ENCODE assay signal across 25 cellular contexts in genomic region chr7:24713039-24713793, GRCh38. TPM values are rescaled to one million over a fixed set of nuclear protein-coding genes. Genes with fewer than 3 reads are reported as not detected.
DNase-seq lines count a peak whose midpoint lies in the region; ATAC-seq, FAIRE-seq and TF ChIP-seq lines count a peak whose summit lies in the region.
"Had no signal": no experiment of that assay in that cellular context is flagged by ENCODE, and none has a peak within 500 bp of the region (broad histone marks: within the 10 kb centered on the region; RNA-seq: fewer than 3 reads in every experiment).

No MANE protein-coding gene starts in this region.

- H3K36me3 Mint-ChIP-seq in progenitor cell of endocrine pancreas (ENCODE audit: insufficient read depth) = peaks cover 14% of the 10 kb centered on the region
- no peaks in the 10 kb centered on the region for H3K36me3 Mint-ChIP-seq in activated T-helper 17 cell treated with anti-CD3 and anti-CD28 coated beads, Interleukin-2, amount 50 U/mL, for 72 hours (ENCODE audit: low read depth)

- H3K9me3 Mint-ChIP-seq in progenitor cell of endocrine pancreas (ENCODE audit: low read depth) = no peaks in the 10 kb centered on the region
- H3K9me3 Mint-ChIP-seq in activated T-helper 17 cell treated with anti-CD3 and anti-CD28 coated beads, Interleukin-2, amount 50 U/mL, for 72 hours = no peaks in the 10 kb centered on the region
- H3K9me3 Mint-ChIP-seq: CD4-positive, alpha-beta T cell; HFFc6 had no signal

- no peak for TF ChIP-seq CTCF in progenitor cell of endocrine pancreas (IDR thresholded peaks at IDR 0.05; ENCODE audit: unreplicated experiment)

- H3K27ac Mint-ChIP-seq in progenitor cell of endocrine pancreas = peak overlapping the region; percentile 1
- H3K27ac Mint-ChIP-seq in activated T-helper 17 cell treated with anti-CD3 and anti-CD28 coated beads, Interleukin-2, amount 50 U/mL, for 72 hours = no peak overlapping the region
- H3K27ac Mint-ChIP-seq: B cell; CD4-positive, alpha-beta T cell; HFFc6 had no signal

- no peak; the same call in 1 of the 2 replicates for TF ChIP-seq POLR2A in GM12892 (IDR thresholded peaks at IDR 0.05; ENCODE audit: low read depth, low read length)

- no peaks in the 10 kb centered on the region for H3K4me1 Mint-ChIP-seq in progenitor cell of endocrine pancreas (ENCODE audit: low read depth)
- H3K4me1 Mint-ChIP-seq in activated T-helper 17 cell treated with anti-CD3 and anti-CD28 coated beads, Interleukin-2, amount 50 U/mL, for 72 hours = peaks cover 14% of the 10 kb centered on the region

- DNase-seq in activated CD8-positive, alpha-beta memory T cell treated with anti-CD3 and anti-CD28 coated beads for 24 hours = peak; percentile 43
- DNase-seq in activated CD8-positive, alpha-beta memory T cell treated with anti-CD3 and anti-CD28 coated beads, Interleukin-2, amount 50 U/mL, for 4 hours = no peak
- DNase-seq in GM12892 (ENCODE audit: insufficient read length) = no peak
- peak; percentile 37 for DNase-seq in islet precursor cell
- no peak for DNase-seq in progenitor cell of endocrine pancreas (ENCODE audit: low spot score, unreplicated experiment)
- no peak for DNase-seq in stimulated activated CD4-positive, alpha-beta T cell treated with anti-CD3 and anti-CD28 coated beads, Interleukin-2, amount 100 ng/mL, for 24 hours
- DNase-seq: 8988T; Caco-2; CD4-positive, alpha-beta T cell; GF-D8; GOT3; HFFc6; KG1; MV-4-11; NCI-H1417; NCI-H187; NCI-H2107; NCI-H510A; NCI-H748 treated with DMSO at 0.1 percent for 48 hours; OCI-M1; SHP77 had no signal

- peak; percentile 56 for FAIRE-seq in GM12892 (lab: Jason Lieb, UNC)
- FAIRE-seq: GM18507 had no signal

- no peaks in the 10 kb centered on the region for H3K27me3 Mint-ChIP-seq in progenitor cell of endocrine pancreas
- H3K27me3 Mint-ChIP-seq in activated T-helper 17 cell treated with anti-CD3 and anti-CD28 coated beads, Interleukin-2, amount 50 U/mL, for 72 hours = peaks cover 15% of the 10 kb centered on the region
- H3K27me3 Mint-ChIP-seq: B cell had no signal

- no peak for ATAC-seq in activated T-helper 17 cell treated with anti-CD3 and anti-CD28 coated beads, Interleukin-2, amount 50 U/mL, for 72 hours (replicated peaks)
- no peak for ATAC-seq in HG02798 (IDR thresholded peaks at IDR 0.05; ENCODE audit: poor library complexity, unreplicated experiment)

- no peak overlapping the region for H3K4me3 Mint-ChIP-seq in progenitor cell of endocrine pancreas (ENCODE audit: low read depth)
- H3K4me3 Mint-ChIP-seq in activated T-helper 17 cell treated with anti-CD3 and anti-CD28 coated beads, Interleukin-2, amount 50 U/mL, for 72 hours = no peak overlapping the region
- H3K4me3 Mint-ChIP-seq: B cell; CD4-positive, alpha-beta T cell; HFFc6 had no signal

RNA-seq across cellular contexts. Expression of gene GSDME, which starts 44.0 kb away (rescaled TPM):
- polyA plus RNA-seq in GM12892 (2012; ENCODE audit: missing spikeins) = 190 TPM
- total RNA-seq in progenitor cell of endocrine pancreas = 22.3 and 25.0 TPM in 2 replicates
- 1 to 10 TPM in 1 of 2 donors, under 1 TPM in 1; 0.50 to 1.6 TPM for total RNA-seq in activated T-helper 17 cell treated with anti-CD3 and anti-CD28 coated beads, Interleukin-2, amount 50 U/mL, for 72 hours

Comparison
In these comparisons a context has a peak if more than half of its experiments do, and no peak if none do; other contexts are left out.
1. DNase-seq: peak in activated CD8-positive, alpha-beta memory T cell treated with anti-CD3 and anti-CD28 coated beads for 24 hours (single experiment) and islet precursor cell (single experiment); none in activated CD8-positive, alpha-beta memory T cell treated with anti-CD3 and anti-CD28 coated beads, Interleukin-2, amount 50 U/mL, for 4 hours (single experiment), GM12892 (single experiment), progenitor cell of endocrine pancreas (single experiment) and stimulated activated CD4-positive, alpha-beta T cell treated with anti-CD3 and anti-CD28 coated beads, Interleukin-2, amount 100 ng/mL, for 24 hours (0 of 2).